25 cellular contexts compared by ENCODE assay signal in genomic region chr2:88253997-88254396, GRCh38.
DNase-seq lines count a peak whose midpoint lies in the region; ATAC-seq, FAIRE-seq and TF ChIP-seq lines count a peak whose summit lies in the region.
"Had no signal": no experiment of that assay in that cellular context is flagged by ENCODE, and none has a peak within 500 bp of the region (broad histone marks: within the 10 kb centered on the region; RNA-seq: fewer than 3 reads in every experiment).

No MANE protein-coding gene starts in this region.

- intact Hi-C loops in left ventricle myocardium inferior (cut with micrococcal nuclease) (no loop called here), heart right ventricle (cut with DNase I) (no loop called here), HepG2 (cut with micrococcal nuclease; ENCODE audit: unreplicated experiment) (no loop called here), right lobe of liver (cut with DNase I) (no loop called here)
- intact Hi-C loops in CD4-positive, alpha-beta T cell (cut with DNase I, micrococcal nuclease): no loop called here

- H3K27ac ChIP-seq in left ventricle myocardium inferior (replicated peaks) (peak overlapping the region; percentile 16), heart right ventricle (peak overlapping the region in 3 of 10 donors; percentile 43 to 65 (median 60)), HepG2 (ENCODE audit: extremely low read length, insufficient read depth, low read length) (no peak overlapping the region), right lobe of liver (no peak overlapping the region), SK-N-MC (peak overlapping the region; percentile 76; the same call in 1 of the 2 replicates)
- no peak overlapping the region for H3K27ac ChIP-seq in CD4-positive, alpha-beta T cell (ENCODE audit: low read depth, low read length)
- H3K27ac ChIP-seq: 22Rv1; A549; BLaER1 treated with 17β-estradiol and CSF1 and Interleukin-3, amounts not matched to agents 10 nM and 100 nM; C4-2B had no signal

- H3K9me3 Mint-ChIP-seq in endothelial cell (ENCODE audit: unreplicated experiment): no peaks in the 10 kb centered on the region
- H3K9me3 Mint-ChIP-seq in CD4-positive, alpha-beta T cell: no peaks in the 10 kb centered on the region
- H3K9me3 Mint-ChIP-seq: CD8-positive, alpha-beta memory T cell had no signal

- no peaks in the 10 kb centered on the region for H3K27me3 ChIP-seq in left ventricle myocardium inferior (ENCODE audit: low read depth)
- H3K27me3 ChIP-seq in heart right ventricle: peaks cover 0 to 3% (median 0%) of the 10 kb centered on the region in 7 donors
- peaks cover 0 to 54% of the 10 kb centered on the region in 2 experiments; a peak in 4 of 5 replicates for H3K27me3 ChIP-seq in HepG2 (ENCODE audit: control insufficient read depth in 1 of 2, insufficient read depth in 2 of 2, low read length in 2 of 2)
- no peaks in the 10 kb centered on the region for H3K27me3 ChIP-seq in right lobe of liver
- no peaks in the 10 kb centered on the region for H3K27me3 ChIP-seq in CD4-positive, alpha-beta T cell (ENCODE audit: control insufficient read depth, insufficient read depth, low read length)
- H3K27me3 ChIP-seq: BLaER1 treated with 17β-estradiol and CSF1 and Interleukin-3, amounts not matched to agents 10 nM and 100 nM had no signal

- DNase-seq in left ventricle myocardium inferior (no peak), heart right ventricle (no peak), HepG2 (ENCODE audit: low spot score) (no peak), right lobe of liver (no peak), SK-N-MC (ENCODE audit: low read depth, low spot score) (no peak), endothelial cell (ENCODE audit: low spot score) (no peak)
- no peak for DNase-seq in CD4-positive, alpha-beta T cell
- DNase-seq: AML-193; CD4-positive, alpha-beta memory T cell; CD8-positive, alpha-beta memory T cell; COR-L47; DMS 273 treated with DMSO at 0.1 percent for 48 hours; DMS153; DMS53; DMS79; DND-41; GDM1 had no signal

- peaks cover 11% of the 10 kb centered on the region for H3K4me1 ChIP-seq in left ventricle myocardium inferior
- peaks cover 0 to 11% (median 0%) of the 10 kb centered on the region in 9 donors for H3K4me1 ChIP-seq in heart right ventricle
- peaks cover 8% of the 10 kb centered on the region for H3K4me1 ChIP-seq in HepG2 (ENCODE audit: insufficient read depth, low read length)
- H3K4me1 ChIP-seq in right lobe of liver: no peaks in the 10 kb centered on the region
- H3K4me1 ChIP-seq: A549 had no signal

- no peaks in the 10 kb centered on the region for H3K4me1 Mint-ChIP-seq in endothelial cell (ENCODE audit: unreplicated experiment)
- no peaks in the 10 kb centered on the region for H3K4me1 Mint-ChIP-seq in CD4-positive, alpha-beta T cell (ENCODE audit: low read depth)
- H3K4me1 Mint-ChIP-seq: B cell had no signal

- H3K36me3 ChIP-seq in left ventricle myocardium inferior: no peaks in the 10 kb centered on the region
- H3K36me3 ChIP-seq in heart right ventricle: no peaks in the 10 kb centered on the region
- no peaks in the 10 kb centered on the region for H3K36me3 ChIP-seq in HepG2 (replicated peaks in 1 of 2; ENCODE audit: control insufficient read depth in 1 of 2, insufficient read depth in 2 of 2, low read length in 2 of 2)
- no peaks in the 10 kb centered on the region for H3K36me3 ChIP-seq in right lobe of liver
- H3K36me3 ChIP-seq in SK-N-MC (ENCODE audit: insufficient read depth, low read length): no peaks in the 10 kb centered on the region
- H3K36me3 ChIP-seq: BLaER1 treated with 17β-estradiol and CSF1 and Interleukin-3, amounts not matched to agents 10 nM and 100 nM had no signal

- FAIRE-seq in HepG2 (lab: Jason Lieb, UNC): no peak
- FAIRE-seq: A549, GM12878, GM12892, GM18507 had no signal

- no peak overlapping the region for H2AFZ ChIP-seq in HepG2 (ENCODE audit: low read length)

- H3K9ac ChIP-seq in HepG2 (ENCODE audit: insufficient read depth, low read depth, low read length) (no peak overlapping the region), SK-N-MC (ENCODE audit: insufficient read length) (no peak overlapping the region)
- H3K9ac ChIP-seq: BLaER1 treated with 17β-estradiol and CSF1 and Interleukin-3, amounts not matched to agents 10 nM and 100 nM had no signal

- no peaks in the 10 kb centered on the region for H3K36me3 Mint-ChIP-seq in endothelial cell (ENCODE audit: low read depth, unreplicated experiment)
- no peaks in the 10 kb centered on the region for H3K36me3 Mint-ChIP-seq in CD4-positive, alpha-beta T cell (ENCODE audit: low read depth)
- H3K36me3 Mint-ChIP-seq: CD4-positive, alpha-beta memory T cell; CD8-positive, alpha-beta memory T cell had no signal

- TF ChIP-seq POLR2A in HepG2 (IDR thresholded peaks at IDR 0.05; ENCODE audit: insufficient read depth in 1 of 2, low read depth in 2 of 2, low read length in 2 of 2): no peak
- TF ChIP-seq POLR2A in right lobe of liver (IDR thresholded peaks at IDR 0.05): no peak

- no peaks in the 10 kb centered on the region for H4K20me1 ChIP-seq in HepG2 (ENCODE audit: insufficient read depth, low read length)
- H4K20me1 ChIP-seq: BLaER1 treated with 17β-estradiol and CSF1 and Interleukin-3, amounts not matched to agents 10 nM and 100 nM had no signal

- BruUV-seq in HepG2 (replicated peaks; lab: Mats Ljungman, UMichigan): no TSS peak

- peaks cover 1% of the 10 kb centered on the region for H3K27me3 Mint-ChIP-seq in endothelial cell (ENCODE audit: unreplicated experiment)
- H3K27me3 Mint-ChIP-seq in CD4-positive, alpha-beta T cell: peaks cover 36% of the 10 kb centered on the region

- no peak for TF ChIP-seq RAD21 in HepG2 (CRISPR knock-in tag; IDR thresholded peaks at IDR 0.05)

- H3K4me3 Mint-ChIP-seq in endothelial cell (ENCODE audit: unreplicated experiment): no peak overlapping the region
- H3K4me3 Mint-ChIP-seq in CD4-positive, alpha-beta T cell: no peak overlapping the region
- H3K4me3 Mint-ChIP-seq: B cell; CD4-positive, alpha-beta memory T cell; CD8-positive, alpha-beta memory T cell had no signal

- in situ Hi-C loops in HepG2 (cut with HindIII; ENCODE audit: extremely low pct_ligation_motif_present, low pct_unique_long_range_greater_than_20kb): no loop called here

- CTCF ChIA-PET in HepG2 (lab: Yijun Ruan, JAX; ENCODE audit: low intra/inter-chr PET ratio, low total read pairs): no interaction called here
- CTCF ChIA-PET in CD4-positive, alpha-beta T cell (lab: Charles Lee): no interaction called here

- H3K4me3 ChIP-seq in left ventricle myocardium inferior (no peak overlapping the region), heart right ventricle (no peak overlapping the region), HepG2 (replicated peaks in 1 of 3; ENCODE audit: insufficient read depth in 1 of 3, low read depth in 2 of 3, low read length in 3 of 3) (no peak overlapping the region), right lobe of liver (no peak overlapping the region), SK-N-MC (no peak overlapping the region)
- H3K4me3 ChIP-seq: A549; BLaER1 treated with 17β-estradiol and CSF1 and Interleukin-3, amounts not matched to agents 10 nM and 100 nM; GM12878 had no signal

- WGBS in heart right ventricle, 2 donors: 73 to 78% methylated on average over 1 of the region's 1 CpG
- 40% methylated on average over 1 of the region's 1 CpG for WGBS in HepG2 (ENCODE audit: low lambda C conversion rate)
- WGBS in right lobe of liver (ENCODE audit: insufficient coverage, low coverage, low lambda C conversion rate, missing lambda C conversion rate): 50% methylated on average over 1 of the region's 1 CpG

- H3K9me3 ChIP-seq in left ventricle myocardium inferior (replicated peaks) (no peaks in the 10 kb centered on the region), heart right ventricle (no peaks in the 10 kb centered on the region), HepG2 (ENCODE audit: low read length) (no peaks in the 10 kb centered on the region), right lobe of liver (no peaks in the 10 kb centered on the region), SK-N-MC (ENCODE audit: low read depth, low read length) (no peaks in the 10 kb centered on the region)
- no peaks in the 10 kb centered on the region for H3K9me3 ChIP-seq in CD4-positive, alpha-beta T cell (ENCODE audit: control insufficient read depth, low read length)
- H3K9me3 ChIP-seq: A549 had no signal

- H3K4me2 ChIP-seq in HepG2 (ENCODE audit: low read depth, low read length): no peak overlapping the region
- H3K4me2 ChIP-seq: A549; BLaER1 treated with 17β-estradiol and CSF1 and Interleukin-3, amounts not matched to agents 10 nM and 100 nM had no signal

- POLR2A ChIA-PET in HepG2 (lab: Yijun Ruan, JAX): no interaction called here
- POLR2A ChIA-PET in CD4-positive, alpha-beta T cell (lab: Charles Lee): no interaction called here

- no peak for ATAC-seq in heart right ventricle
- no peak for ATAC-seq in HepG2
- no peak for ATAC-seq in right lobe of liver
- no peak for ATAC-seq in CD4-positive, alpha-beta T cell (ENCODE audit: poor library complexity)
- ATAC-seq: A549, GM12878 had no signal

- H3K79me2 ChIP-seq in HepG2 (ENCODE audit: insufficient read depth, low read length): no peaks in the 10 kb centered on the region

- TF ChIP-seq EP300 in HepG2 (IDR thresholded peaks at IDR 0.05; ENCODE audit: low read depth in 2 of 2, low read length in 2 of 2) (no peak), HepG2 (CRISPR knock-in tag; IDR thresholded peaks at IDR 0.05; ENCODE audit: borderline replicate concordance) (no peak)

- no peak overlapping the region for H3K27ac Mint-ChIP-seq in endothelial cell (ENCODE audit: unreplicated experiment)
- no peak overlapping the region for H3K27ac Mint-ChIP-seq in CD4-positive, alpha-beta T cell
- H3K27ac Mint-ChIP-seq: B cell; CD4-positive, alpha-beta memory T cell; CD8-positive, alpha-beta memory T cell had no signal

- TF ChIP-seq CTCF in left ventricle myocardium inferior (IDR thresholded peaks at IDR 0.05; ENCODE audit: borderline replicate concordance) (no peak), heart right ventricle (IDR thresholded peaks at IDR 0.05) (no peak), HepG2 (CRISPR knock-in tag; IDR thresholded peaks at IDR 0.05) (no peak), right lobe of liver (IDR thresholded peaks at IDR 0.05) (no peak), endothelial cell (IDR thresholded peaks at IDR 0.05; ENCODE audit: unreplicated experiment) (no peak)
- no peak for TF ChIP-seq CTCF in CD4-positive, alpha-beta T cell (IDR thresholded peaks at IDR 0.05)

TF ChIP-seq in HepG2, 621 proteins besides CTCF, POLR2A, EP300 and RAD21:
- no peak for TF ChIP-seq MED8 (CRISPR knock-in tag; IDR thresholded peaks at IDR 0.05; ENCODE audit: insufficient replicate concordance)
- 0 out of 2 replicates have a peak, but pooled peaks have one; percentile 8 for TF ChIP-seq ATF7 (IDR thresholded peaks at IDR 0.05)
- no peak for TF ChIP-seq ATF7 (CRISPR knock-in tag; IDR thresholded peaks at IDR 0.05)

Comparison
In these comparisons a context has a peak if more than half of its experiments do, and no peak if none do; other contexts are left out.
1. H3K27ac ChIP-seq: peak in left ventricle myocardium inferior (single experiment) and SK-N-MC (single experiment); none in HepG2 (single experiment), right lobe of liver (0 of 3) and CD4-positive, alpha-beta T cell (single experiment).